In the genomic region with DNA sequence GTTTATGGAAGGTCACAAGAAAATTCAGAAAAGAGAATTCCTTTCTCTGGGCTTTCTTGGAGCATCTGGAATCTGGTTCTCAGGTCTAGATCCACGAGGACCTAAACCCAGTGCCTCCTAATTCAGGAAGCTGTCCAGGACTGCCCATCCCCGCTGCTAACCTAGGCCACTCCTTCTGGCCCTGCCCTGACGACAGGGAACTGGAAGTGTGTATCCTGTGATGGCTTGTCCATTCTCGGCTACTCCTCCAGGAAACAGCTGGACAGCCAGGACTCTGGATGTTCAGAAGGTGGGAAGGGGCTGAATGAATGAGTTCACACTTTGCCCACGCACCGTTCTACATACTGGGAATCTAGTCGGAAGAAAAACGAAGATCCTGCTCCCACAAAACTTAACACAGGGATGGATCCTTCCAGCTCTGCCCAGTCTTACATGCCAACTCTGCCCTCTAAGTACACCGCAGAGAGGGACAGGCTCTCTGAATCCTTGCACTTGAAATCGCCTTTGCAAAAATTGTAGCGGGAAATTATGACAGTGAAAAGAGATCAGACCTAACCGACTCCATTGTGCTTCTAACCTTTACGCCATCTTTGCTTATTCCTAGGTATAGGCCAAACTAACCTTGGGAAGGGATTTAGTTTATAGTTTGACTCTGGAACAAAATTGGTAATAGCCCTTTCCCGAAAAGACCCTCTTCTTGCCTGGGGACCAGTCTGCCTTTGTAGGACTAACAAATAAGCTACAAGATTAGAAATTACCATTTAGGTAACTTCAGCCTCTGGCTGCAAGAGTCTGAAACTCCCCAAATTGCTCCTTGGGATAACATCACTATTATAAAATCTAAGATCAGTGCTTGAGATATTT, we compare ENCODE assay signal across 1 cellular context.
TF ChIP-seq lines count a peak whose summit lies in the region.

No MANE protein-coding gene starts in this region.

TF ChIP-seq in WTC11, 78 proteins besides CTCF, POLR2A, EP300 and RAD21 (continued from another document):
- TF ChIP-seq, protein P1, sequence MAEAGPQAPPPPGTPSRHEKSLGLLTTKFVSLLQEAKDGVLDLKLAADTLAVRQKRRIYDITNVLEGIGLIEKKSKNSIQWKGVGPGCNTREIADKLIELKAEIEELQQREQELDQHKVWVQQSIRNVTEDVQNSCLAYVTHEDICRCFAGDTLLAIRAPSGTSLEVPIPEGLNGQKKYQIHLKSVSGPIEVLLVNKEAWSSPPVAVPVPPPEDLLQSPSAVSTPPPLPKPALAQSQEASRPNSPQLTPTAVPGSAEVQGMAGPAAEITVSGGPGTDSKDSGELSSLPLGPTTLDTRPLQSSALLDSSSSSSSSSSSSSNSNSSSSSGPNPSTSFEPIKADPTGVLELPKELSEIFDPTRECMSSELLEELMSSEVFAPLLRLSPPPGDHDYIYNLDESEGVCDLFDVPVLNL (CRISPR knock-in tag; IDR thresholded peaks at IDR 0.05; ENCODE audit: borderline replicate concordance, low read depth) = no peak
- no peak for TF ChIP-seq NR2C2 (CRISPR knock-in tag; IDR thresholded peaks at IDR 0.05)
- TF ChIP-seq, protein P2, sequence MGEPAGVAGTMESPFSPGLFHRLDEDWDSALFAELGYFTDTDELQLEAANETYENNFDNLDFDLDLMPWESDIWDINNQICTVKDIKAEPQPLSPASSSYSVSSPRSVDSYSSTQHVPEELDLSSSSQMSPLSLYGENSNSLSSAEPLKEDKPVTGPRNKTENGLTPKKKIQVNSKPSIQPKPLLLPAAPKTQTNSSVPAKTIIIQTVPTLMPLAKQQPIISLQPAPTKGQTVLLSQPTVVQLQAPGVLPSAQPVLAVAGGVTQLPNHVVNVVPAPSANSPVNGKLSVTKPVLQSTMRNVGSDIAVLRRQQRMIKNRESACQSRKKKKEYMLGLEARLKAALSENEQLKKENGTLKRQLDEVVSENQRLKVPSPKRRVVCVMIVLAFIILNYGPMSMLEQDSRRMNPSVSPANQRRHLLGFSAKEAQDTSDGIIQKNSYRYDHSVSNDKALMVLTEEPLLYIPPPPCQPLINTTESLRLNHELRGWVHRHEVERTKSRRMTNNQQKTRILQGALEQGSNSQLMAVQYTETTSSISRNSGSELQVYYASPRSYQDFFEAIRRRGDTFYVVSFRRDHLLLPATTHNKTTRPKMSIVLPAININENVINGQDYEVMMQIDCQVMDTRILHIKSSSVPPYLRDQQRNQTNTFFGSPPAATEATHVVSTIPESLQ (CRISPR knock-in tag; IDR thresholded peaks at IDR 0.05) = no peak
